ENCODE assay signal across 19 cellular contexts in the genomic region with DNA sequence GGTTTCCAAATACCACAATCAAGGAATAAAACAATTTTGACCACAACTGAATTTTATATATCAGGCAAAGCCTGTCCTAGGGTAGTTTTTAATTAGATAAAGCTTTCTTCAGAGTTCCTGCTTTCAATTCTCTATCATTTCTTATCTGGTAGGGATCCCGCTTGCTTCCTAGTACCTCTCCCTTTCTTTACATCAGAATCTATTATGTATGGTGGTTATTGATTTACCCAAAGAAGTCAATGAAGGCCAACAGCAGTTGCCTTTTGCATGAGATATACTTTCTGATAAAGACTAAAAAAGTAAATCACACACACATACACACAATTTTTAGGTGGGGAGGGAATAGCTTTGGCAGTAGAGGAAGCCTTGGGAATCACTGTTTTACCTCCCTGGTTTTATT.
"Had no signal": no experiment of that assay in that cellular context is flagged by ENCODE, and none has a peak within 500 bp of the region (broad histone marks: within the 10 kb centered on the region; RNA-seq: fewer than 3 reads in every experiment).

No MANE protein-coding gene starts in this region.

- H3K9ac ChIP-seq: neural progenitor cell had no signal

- H3K27me3 ChIP-seq: left lung, neural progenitor cell, right atrium auricular region, suprapubic skin had no signal

- DNase-seq: activated CD4-positive, alpha-beta T cell treated with anti-CD3 and anti-CD28 coated beads, Interleukin-2, amount 10 ng/mL, durations not matched to agents 7 days and 5 days; activated CD8-positive, alpha-beta memory T cell treated with anti-CD3 and anti-CD28 coated beads, Interleukin-2, amount 50 U/mL, for 4 hours; activated gamma-delta T cell; activated T-cell treated with anti-CD3 and anti-CD28 coated beads, Interleukin-2, amount 50 U/mL, for 4 hours; cerebellar nuclear complex; cortex of kidney; head of caudate nucleus; kidney; left lung; naive thymus-derived CD4-positive, alpha-beta T cell; stimulated activated CD4-positive, alpha-beta T cell treated with anti-CD3 and anti-CD28 coated beads, Interleukin-12 subunit alpha, Interleukin-12 subunit beta, amount 100 ng/mL, for 4 hours; stimulated activated CD4-positive, alpha-beta T cell treated with anti-CD3 and anti-CD28 coated beads, Interleukin-1b, Interleukin-23, amount 100 ng/mL, for 48 hours; stimulated activated naive CD8-positive, alpha-beta T cell treated with anti-CD3 and anti-CD28 coated beads, Interleukin-15, amount 100 ng/mL, for 72 hours; trophoblast cell had no signal

- H3K27ac Mint-ChIP-seq: activated CD4-positive, alpha-beta T cell treated with anti-CD3 and anti-CD28 coated beads, Interleukin-2, amount 10 ng/mL, durations not matched to agents 7 days and 5 days; activated naive CD4-positive, alpha-beta T cell treated with anti-CD3 and anti-CD28 coated beads, Interleukin-2, amount 50 U/mL, for 24 hours; naive thymus-derived CD4-positive, alpha-beta T cell; neural progenitor cell; stimulated activated naive CD8-positive, alpha-beta T cell treated with anti-CD3 and anti-CD28 coated beads, Interleukin-15, amount 100 ng/mL, for 72 hours had no signal

- H3K27me3 Mint-ChIP-seq: activated CD4-positive, alpha-beta T cell treated with anti-CD3 and anti-CD28 coated beads, Interleukin-2, amount 10 ng/mL, durations not matched to agents 7 days and 5 days; activated naive CD4-positive, alpha-beta T cell treated with anti-CD3 and anti-CD28 coated beads, Interleukin-2, amount 50 U/mL, for 24 hours; naive thymus-derived CD4-positive, alpha-beta T cell; stimulated activated naive CD8-positive, alpha-beta T cell treated with anti-CD3 and anti-CD28 coated beads, Interleukin-15, amount 100 ng/mL, for 72 hours had no signal

- H3K4me1 Mint-ChIP-seq: activated CD4-positive, alpha-beta T cell treated with anti-CD3 and anti-CD28 coated beads, Interleukin-2, amount 10 ng/mL, durations not matched to agents 7 days and 5 days; activated naive CD4-positive, alpha-beta T cell treated with anti-CD3 and anti-CD28 coated beads, Interleukin-2, amount 50 U/mL, for 24 hours; naive thymus-derived CD4-positive, alpha-beta T cell; neural progenitor cell; stimulated activated naive CD8-positive, alpha-beta T cell treated with anti-CD3 and anti-CD28 coated beads, Interleukin-15, amount 100 ng/mL, for 72 hours had no signal

- H3K4me3 Mint-ChIP-seq: activated CD4-positive, alpha-beta T cell treated with anti-CD3 and anti-CD28 coated beads, Interleukin-2, amount 10 ng/mL, durations not matched to agents 7 days and 5 days; activated naive CD4-positive, alpha-beta T cell treated with anti-CD3 and anti-CD28 coated beads, Interleukin-2, amount 50 U/mL, for 24 hours; activated T-cell treated with anti-CD3 and anti-CD28 coated beads, Interleukin-2, amount 50 U/mL, for 4 hours; naive thymus-derived CD4-positive, alpha-beta T cell; neural progenitor cell; stimulated activated naive CD8-positive, alpha-beta T cell treated with anti-CD3 and anti-CD28 coated beads, Interleukin-15, amount 100 ng/mL, for 72 hours had no signal

- H3K36me3 ChIP-seq: left lung, neural progenitor cell, prostate gland, right atrium auricular region, suprapubic skin had no signal

- H3K27ac ChIP-seq: left lung, neural progenitor cell, prostate gland, right atrium auricular region, suprapubic skin had no signal

- H3K4me2 ChIP-seq: neural progenitor cell had no signal

- H3K9me3 Mint-ChIP-seq: activated CD4-positive, alpha-beta T cell treated with anti-CD3 and anti-CD28 coated beads, Interleukin-2, amount 10 ng/mL, durations not matched to agents 7 days and 5 days; activated T-cell treated with anti-CD3 and anti-CD28 coated beads, Interleukin-2, amount 50 U/mL, for 4 hours; naive thymus-derived CD4-positive, alpha-beta T cell; neural progenitor cell; stimulated activated naive CD8-positive, alpha-beta T cell treated with anti-CD3 and anti-CD28 coated beads, Interleukin-15, amount 100 ng/mL, for 72 hours had no signal

- H3K9me3 ChIP-seq: left lung, prostate gland, right atrium auricular region, suprapubic skin had no signal

- ATAC-seq: activated T-cell treated with anti-CD3 and anti-CD28 coated beads, Interleukin-2, amount 50 U/mL, for 4 hours; left lung; stimulated activated naive CD8-positive, alpha-beta T cell treated with anti-CD3 and anti-CD28 coated beads, Interleukin-15, amount 100 ng/mL, for 72 hours had no signal

- H3K4me3 ChIP-seq: left lung, neural progenitor cell, prostate gland, right atrium auricular region, suprapubic skin had no signal

- H2AFZ ChIP-seq: neural progenitor cell had no signal

- H3K4me1 ChIP-seq: left lung, neural progenitor cell, prostate gland, right atrium auricular region had no signal

- H3K36me3 Mint-ChIP-seq: activated naive CD4-positive, alpha-beta T cell treated with anti-CD3 and anti-CD28 coated beads, Interleukin-2, amount 50 U/mL, for 24 hours; naive thymus-derived CD4-positive, alpha-beta T cell; neural progenitor cell had no signal
